In the genomic region with DNA sequence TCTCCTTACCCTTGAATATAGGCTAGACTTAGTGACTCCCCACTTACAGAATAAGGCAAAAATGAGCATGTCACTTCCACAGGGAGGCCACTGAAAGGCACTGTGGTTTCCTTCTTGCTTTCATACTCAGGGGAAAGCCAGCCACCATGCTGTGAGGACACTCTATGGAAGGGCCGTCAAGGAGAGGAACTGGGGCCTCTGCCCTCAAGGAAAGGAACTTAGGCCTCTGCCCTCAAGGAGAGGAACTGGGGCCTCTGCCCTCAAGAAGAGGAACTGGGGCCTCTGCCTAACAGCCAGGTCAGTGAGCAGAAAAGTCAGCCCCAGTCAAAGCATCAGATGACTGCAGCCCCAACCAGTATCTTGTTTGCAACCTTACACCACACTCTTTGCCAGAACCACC, we compare ENCODE assay signal across 8 cellular contexts. TPM values are rescaled to one million over a fixed set of nuclear protein-coding genes. Genes with fewer than 3 reads are reported as not detected.
A peak's percentile ranks its signal among the peaks of the same experiment; 100 is the strongest.
DNase-seq lines count a peak whose midpoint lies in the region; ATAC-seq and TF ChIP-seq lines count a peak whose summit lies in the region.

No MANE protein-coding gene starts in this region.

- no peak overlapping the region for H3K4me3 ChIP-seq in heart right ventricle

- TF ChIP-seq CTCF in heart right ventricle (IDR thresholded peaks at IDR 0.05) (no peak), type B pancreatic cell (conservative IDR thresholded peaks at IDR 0.05) (no peak)

- intact Hi-C loops in heart right ventricle (cut with DNase I), result no loop called here

- H3K9me3 Mint-ChIP-seq in type B pancreatic cell, result no peaks in the 10 kb centered on the region

- H3K9me3 ChIP-seq in heart right ventricle, result no peaks in the 10 kb centered on the region

- H3K27me3 ChIP-seq in heart right ventricle, result no peaks in the 10 kb centered on the region

- H3K27ac Mint-ChIP-seq in type B pancreatic cell, result no peak overlapping the region

- H3K27ac ChIP-seq in heart right ventricle, result peak overlapping the region in 1 of 10 donors; percentile 54

- H3K4me3 Mint-ChIP-seq in type B pancreatic cell, result no peak overlapping the region

- H3K36me3 Mint-ChIP-seq in type B pancreatic cell, result peaks cover 32% of the 10 kb centered on the region

- 57 to 78% methylated on average over 1 of the region's 1 CpG for WGBS in heart right ventricle, 2 donors

- no peak for DNase-seq in activated CD4-positive, CD25-positive, alpha-beta regulatory T cell treated with anti-CD3 and anti-CD28 coated beads, Interleukin-2, amount 50 U/mL, for 72 hours
- DNase-seq in NAMALWA (ENCODE audit: low spot score) (peak; percentile 20), heart right ventricle (peak in 1 of 2 donors; percentile 13), type B pancreatic cell (ENCODE audit: extremely low spot score, unreplicated experiment) (no peak), HUDEP-2 (lab: John Stamatoyannopoulos, UW; ENCODE audit: unreplicated experiment in 76 of 76) (no peak), NCI-H226 (no peak)

- no peaks in the 10 kb centered on the region for H3K27me3 Mint-ChIP-seq in type B pancreatic cell

- H3K36me3 ChIP-seq in heart right ventricle, result peaks cover 0 to 84% (median 27%) of the 10 kb centered on the region in 9 donors

- no peaks in the 10 kb centered on the region for H3K4me1 Mint-ChIP-seq in type B pancreatic cell (ENCODE audit: unreplicated experiment)

- peak; percentile 67 for ATAC-seq in activated CD4-positive, CD25-positive, alpha-beta regulatory T cell treated with anti-CD3 and anti-CD28 coated beads, Interleukin-2, amount 50 U/mL, for 24 hours
- ATAC-seq in HG02623 (IDR thresholded peaks at IDR 0.05; ENCODE audit: unreplicated experiment) (peak; percentile 94), heart right ventricle (peak; percentile 55 to 82 (median 62))

- H3K4me1 ChIP-seq in heart right ventricle, result peaks cover 0 to 16% (median 0%) of the 10 kb centered on the region in 9 donors

RNA-seq across cellular contexts. Expression of a gene that starts 30.1 kb away (rescaled TPM):
- 100 to 1,000 TPM in 1 of 10 donors, 10 to 100 TPM in 9; 73.9 to 106 (median 91.3) TPM for total RNA-seq in heart right ventricle
- polyA plus RNA-seq in heart right ventricle, result 10 to 100 TPM; 12.7 to 36.7 TPM
- total RNA-seq in type B pancreatic cell (ENCODE audit: low replicate concordance), result 125 and 150 TPM in 2 replicates

RNA-seq across cellular contexts. Expression of a gene that starts 30.5 kb away (rescaled TPM):
- total RNA-seq in heart right ventricle (1 to 10 TPM in 8 of 10 donors, under 1 TPM in 2; 0.56 to 2.7 (median 1.9) TPM), type B pancreatic cell (ENCODE audit: low replicate concordance) (20.7 and 48.8 TPM in 2 replicates)
- 1 to 10 TPM; 2.5 TPM for polyA plus RNA-seq in heart right ventricle

RNA-seq across cellular contexts. Expression of a gene that starts 37.7 kb away (rescaled TPM):
- 1 to 10 TPM in 4 of 10 donors, under 1 TPM in 6; 0.26 to 4.1 (median 0.84) TPM for total RNA-seq in heart right ventricle
- polyA plus RNA-seq in heart right ventricle, result 1 to 10 TPM in 1 of 2 donors, under 1 TPM in 1; 0.30 to 1.8 TPM
- total RNA-seq in type B pancreatic cell (ENCODE audit: low replicate concordance), result 5.4 and 12.7 TPM in 2 replicates
